8 cellular contexts compared by ENCODE assay signal in genomic region chr12:95473440-95473946, GRCh38.
DNase-seq lines count a peak whose midpoint lies in the region; ATAC-seq and TF ChIP-seq lines count a peak whose summit lies in the region.

No MANE protein-coding gene starts in this region.

- H2AFZ ChIP-seq in DND-41 (ENCODE audit: low read depth, low read length): peak overlapping the region; percentile 71

- H3K4me3 ChIP-seq in DND-41 (ENCODE audit: low read depth in 1 of 2, low read length in 2 of 2): peak overlapping the region; percentile 93 to 95

- peak; percentile 58 for ATAC-seq in DND-41 (ENCODE audit: insufficient read depth, low read depth)
- ATAC-seq in GM21360 (IDR thresholded peaks at IDR 0.05; ENCODE audit: unreplicated experiment): peak; percentile 26

- H4K20me1 ChIP-seq in DND-41 (ENCODE audit: insufficient read depth, low read length): peaks cover 8% of the 10 kb centered on the region; the same call in 1 of the 2 replicates

- peaks cover 47% of the 10 kb centered on the region for H3K79me2 ChIP-seq in DND-41 (ENCODE audit: insufficient read depth, low read length)

- H3K27me3 ChIP-seq in DND-41 (ENCODE audit: insufficient read depth, low read length, poor library complexity): no peaks in the 10 kb centered on the region

- DNase-seq in DND-41 (peak; percentile 49), HPDE6-E6E7 (ENCODE audit: extremely low spot score) (peak; percentile 43), RPMI8226 (peak; percentile 58), T47D (ENCODE audit: low read depth in 1 of 2, low spot score in 1 of 2) (peak; percentile 41 to 85), iPS-NIHi7 (ENCODE audit: extremely low spot score) (peak; percentile 35), smooth muscle cell of the brain vasculature (ENCODE audit: low read depth, low spot score) (peak; percentile 15), foreskin melanocyte (no peak)

- H3K9ac ChIP-seq in DND-41 (ENCODE audit: low read depth, low read length): peak overlapping the region; percentile 94

- H3K4me2 ChIP-seq in DND-41 (ENCODE audit: insufficient read depth, low read length): peak overlapping the region; percentile 78

- peaks cover 31% of the 10 kb centered on the region for H3K36me3 ChIP-seq in DND-41 (ENCODE audit: insufficient read depth, low read length)

- no peak for TF ChIP-seq CTCF in DND-41 (IDR thresholded peaks at IDR 0.05; ENCODE audit: borderline replicate concordance, extremely low read depth, low read length, poor library complexity, severe bottlenecking)

- H3K27ac ChIP-seq in DND-41 (ENCODE audit: low read length): peak overlapping the region; percentile 90

- no peaks in the 10 kb centered on the region for H3K9me3 ChIP-seq in DND-41 (ENCODE audit: insufficient read depth, low read length, severe bottlenecking)

- in situ Hi-C loops in T47D (cut with HindIII; ENCODE audit: low pct_unique_long_range_greater_than_20kb, low sequenced_read_pairs): no loop called here

- peaks cover 47% of the 10 kb centered on the region for H3K4me1 ChIP-seq in DND-41 (ENCODE audit: insufficient read depth, low read length)
